1 cellular context compared by ENCODE assay signal in the genomic region with DNA sequence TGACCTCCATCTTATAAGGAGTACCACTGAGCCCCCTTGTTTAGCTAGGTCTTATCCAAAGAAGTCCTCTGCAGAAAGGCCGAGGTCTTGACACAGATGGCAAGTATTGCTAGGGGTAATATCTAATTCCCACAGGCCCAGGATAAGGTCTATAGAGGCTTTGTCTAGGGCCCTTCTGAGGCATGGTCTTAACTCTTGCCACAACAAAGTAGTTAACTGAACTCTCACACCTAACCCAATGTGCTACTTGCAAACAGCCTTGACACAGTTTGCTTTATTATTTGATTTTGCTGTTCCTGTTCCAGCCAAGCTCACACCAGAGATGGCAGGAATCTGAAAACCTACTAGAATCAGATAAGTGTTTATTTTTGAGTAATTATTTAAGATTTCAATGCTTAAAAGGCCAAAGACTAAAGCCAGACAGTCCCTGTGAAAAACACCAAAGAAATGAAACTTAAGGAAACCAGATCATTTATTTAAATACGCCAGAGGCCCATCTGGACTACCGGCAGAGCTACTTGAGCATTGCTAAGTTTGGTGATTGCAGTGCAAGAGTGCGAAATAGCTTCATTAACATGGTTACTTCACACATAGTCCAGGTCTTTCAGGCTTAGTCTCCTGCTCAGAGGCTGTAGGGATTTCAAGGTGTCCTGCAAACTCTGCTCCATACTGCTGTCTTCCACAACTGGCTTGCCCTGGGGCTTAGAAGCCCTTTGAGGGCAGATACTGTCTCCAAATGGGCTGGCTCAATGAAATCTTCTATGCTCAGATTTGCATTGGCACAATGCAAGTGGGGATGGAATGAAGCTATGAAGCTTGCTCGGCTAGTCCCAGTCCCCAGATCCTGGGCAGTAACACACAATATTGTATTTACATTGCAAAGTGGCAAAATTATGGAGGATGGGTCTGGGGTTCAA.
TF ChIP-seq lines count a peak whose summit lies in the region.

No MANE protein-coding gene starts in this region.

TF ChIP-seq in HepG2, 621 proteins besides CTCF, POLR2A, EP300 and RAD21 (continues in another document):
- TF ChIP-seq EHMT2 (IDR thresholded peaks at IDR 0.05; ENCODE audit: borderline replicate concordance, low read depth, low read length) (0 out of 2 replicates have a peak, but pooled peaks have one; percentile 49), ZNF34 (CRISPR knock-in tag; IDR thresholded peaks at IDR 0.05; ENCODE audit: borderline replicate concordance) (0 out of 2 replicates have a peak, but pooled peaks have one; percentile 42), HOXA5 (CRISPR knock-in tag; IDR thresholded peaks at IDR 0.05) (no peak), ZNF724P (CRISPR knock-in tag; IDR thresholded peaks at IDR 0.05; ENCODE audit: borderline replicate concordance) (0 out of 2 replicates have a peak, but pooled peaks have one; percentile 2), HNRNPK (IDR thresholded peaks at IDR 0.05; ENCODE audit: low read depth, low read length, poor library complexity, severe bottlenecking) (no peak), CHD4 (IDR thresholded peaks at IDR 0.05; ENCODE audit: borderline replicate concordance, low read length) (peak; percentile 23; the same call in 1 of the 2 replicates), MZF1 (CRISPR knock-in tag; IDR thresholded peaks at IDR 0.05; ENCODE audit: borderline replicate concordance) (no peak), ZNF777 (CRISPR knock-in tag; IDR thresholded peaks at IDR 0.05) (0 out of 2 replicates have a peak, but pooled peaks have one; percentile 59), ZNF7 (CRISPR knock-in tag; IDR thresholded peaks at IDR 0.05) (no peak), ZNF552 (CRISPR knock-in tag; IDR thresholded peaks at IDR 0.05; ENCODE audit: borderline replicate concordance) (no peak), THYN1 (CRISPR knock-in tag; IDR thresholded peaks at IDR 0.05; ENCODE audit: borderline replicate concordance, low read depth) (no peak), ZFP36L1 (CRISPR knock-in tag; IDR thresholded peaks at IDR 0.05) (peak; percentile 20; the same call in 1 of the 2 replicates), ZC3H13 (CRISPR knock-in tag; IDR thresholded peaks at IDR 0.05) (peak; percentile 75; the same call in 1 of the 2 replicates), ZNF10 (CRISPR knock-in tag; IDR thresholded peaks at IDR 0.05; ENCODE audit: borderline replicate concordance, low read depth) (no peak), PAX8 (CRISPR knock-in tag; IDR thresholded peaks at IDR 0.05; ENCODE audit: borderline replicate concordance) (peak; percentile 37; the same call in 1 of the 2 replicates), BCL6 (CRISPR knock-in tag; IDR thresholded peaks at IDR 0.05) (peak; percentile 18; the same call in 1 of the 2 replicates), ZMYM2 (CRISPR knock-in tag; IDR thresholded peaks at IDR 0.05) (no peak; the same call in 1 of the 2 replicates), HHEX (CRISPR knock-in tag; IDR thresholded peaks at IDR 0.05) (no peak), IRX3 (CRISPR knock-in tag; IDR thresholded peaks at IDR 0.05; ENCODE audit: borderline replicate concordance, low read depth) (0 out of 2 replicates have a peak, but pooled peaks have one; percentile 55), ZNF598 (CRISPR knock-in tag; IDR thresholded peaks at IDR 0.05; ENCODE audit: borderline replicate concordance) (peak; percentile 16; the same call in 1 of the 2 replicates), ZNF883 (CRISPR knock-in tag; IDR thresholded peaks at IDR 0.05; ENCODE audit: not compliant biosample characterization) (no peak), ZSCAN29 (CRISPR knock-in tag; conservative IDR thresholded peaks at IDR 0.05) (peak; percentile 33; the same call in 1 of the 2 replicates), ZNF780A (CRISPR knock-in tag; IDR thresholded peaks at IDR 0.05) (no peak), TARDBP (CRISPR knock-in tag; IDR thresholded peaks at IDR 0.05) (peak; percentile 61; the same call in 1 of the 2 replicates), SOX13 (IDR thresholded peaks at IDR 0.05) (no peak), SOX13 (CRISPR knock-in tag; conservative IDR thresholded peaks at IDR 0.05 in 1 of 2, IDR thresholded peaks at IDR 0.05 in 1 of 2) (peak in 1 of 2 experiments; percentile 23; a peak in 1 of 4 replicates), CEBPG (CRISPR knock-in tag; IDR thresholded peaks at IDR 0.05) (no peak), KLF12 (CRISPR knock-in tag; IDR thresholded peaks at IDR 0.05; ENCODE audit: borderline replicate concordance) (0 out of 2 replicates have a peak, but pooled peaks have one; percentile 11)
- TF ChIP-seq, protein P1, sequence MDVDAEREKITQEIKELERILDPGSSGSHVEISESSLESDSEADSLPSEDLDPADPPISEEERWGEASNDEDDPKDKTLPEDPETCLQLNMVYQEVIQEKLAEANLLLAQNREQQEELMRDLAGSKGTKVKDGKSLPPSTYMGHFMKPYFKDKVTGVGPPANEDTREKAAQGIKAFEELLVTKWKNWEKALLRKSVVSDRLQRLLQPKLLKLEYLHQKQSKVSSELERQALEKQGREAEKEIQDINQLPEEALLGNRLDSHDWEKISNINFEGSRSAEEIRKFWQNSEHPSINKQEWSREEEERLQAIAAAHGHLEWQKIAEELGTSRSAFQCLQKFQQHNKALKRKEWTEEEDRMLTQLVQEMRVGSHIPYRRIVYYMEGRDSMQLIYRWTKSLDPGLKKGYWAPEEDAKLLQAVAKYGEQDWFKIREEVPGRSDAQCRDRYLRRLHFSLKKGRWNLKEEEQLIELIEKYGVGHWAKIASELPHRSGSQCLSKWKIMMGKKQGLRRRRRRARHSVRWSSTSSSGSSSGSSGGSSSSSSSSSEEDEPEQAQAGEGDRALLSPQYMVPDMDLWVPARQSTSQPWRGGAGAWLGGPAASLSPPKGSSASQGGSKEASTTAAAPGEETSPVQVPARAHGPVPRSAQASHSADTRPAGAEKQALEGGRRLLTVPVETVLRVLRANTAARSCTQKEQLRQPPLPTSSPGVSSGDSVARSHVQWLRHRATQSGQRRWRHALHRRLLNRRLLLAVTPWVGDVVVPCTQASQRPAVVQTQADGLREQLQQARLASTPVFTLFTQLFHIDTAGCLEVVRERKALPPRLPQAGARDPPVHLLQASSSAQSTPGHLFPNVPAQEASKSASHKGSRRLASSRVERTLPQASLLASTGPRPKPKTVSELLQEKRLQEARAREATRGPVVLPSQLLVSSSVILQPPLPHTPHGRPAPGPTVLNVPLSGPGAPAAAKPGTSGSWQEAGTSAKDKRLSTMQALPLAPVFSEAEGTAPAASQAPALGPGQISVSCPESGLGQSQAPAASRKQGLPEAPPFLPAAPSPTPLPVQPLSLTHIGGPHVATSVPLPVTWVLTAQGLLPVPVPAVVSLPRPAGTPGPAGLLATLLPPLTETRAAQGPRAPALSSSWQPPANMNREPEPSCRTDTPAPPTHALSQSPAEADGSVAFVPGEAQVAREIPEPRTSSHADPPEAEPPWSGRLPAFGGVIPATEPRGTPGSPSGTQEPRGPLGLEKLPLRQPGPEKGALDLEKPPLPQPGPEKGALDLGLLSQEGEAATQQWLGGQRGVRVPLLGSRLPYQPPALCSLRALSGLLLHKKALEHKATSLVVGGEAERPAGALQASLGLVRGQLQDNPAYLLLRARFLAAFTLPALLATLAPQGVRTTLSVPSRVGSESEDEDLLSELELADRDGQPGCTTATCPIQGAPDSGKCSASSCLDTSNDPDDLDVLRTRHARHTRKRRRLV (CRISPR knock-in tag; IDR thresholded peaks at IDR 0.05) = no peak
- TF ChIP-seq, protein P2, sequence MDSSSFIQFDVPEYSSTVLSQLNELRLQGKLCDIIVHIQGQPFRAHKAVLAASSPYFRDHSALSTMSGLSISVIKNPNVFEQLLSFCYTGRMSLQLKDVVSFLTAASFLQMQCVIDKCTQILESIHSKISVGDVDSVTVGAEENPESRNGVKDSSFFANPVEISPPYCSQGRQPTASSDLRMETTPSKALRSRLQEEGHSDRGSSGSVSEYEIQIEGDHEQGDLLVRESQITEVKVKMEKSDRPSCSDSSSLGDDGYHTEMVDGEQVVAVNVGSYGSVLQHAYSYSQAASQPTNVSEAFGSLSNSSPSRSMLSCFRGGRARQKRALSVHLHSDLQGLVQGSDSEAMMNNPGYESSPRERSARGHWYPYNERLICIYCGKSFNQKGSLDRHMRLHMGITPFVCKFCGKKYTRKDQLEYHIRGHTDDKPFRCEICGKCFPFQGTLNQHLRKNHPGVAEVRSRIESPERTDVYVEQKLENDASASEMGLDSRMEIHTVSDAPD (CRISPR knock-in tag; IDR thresholded peaks at IDR 0.05) = 0 out of 2 replicates have a peak, but pooled peaks have one; percentile 46
- TF ChIP-seq, protein P3, sequence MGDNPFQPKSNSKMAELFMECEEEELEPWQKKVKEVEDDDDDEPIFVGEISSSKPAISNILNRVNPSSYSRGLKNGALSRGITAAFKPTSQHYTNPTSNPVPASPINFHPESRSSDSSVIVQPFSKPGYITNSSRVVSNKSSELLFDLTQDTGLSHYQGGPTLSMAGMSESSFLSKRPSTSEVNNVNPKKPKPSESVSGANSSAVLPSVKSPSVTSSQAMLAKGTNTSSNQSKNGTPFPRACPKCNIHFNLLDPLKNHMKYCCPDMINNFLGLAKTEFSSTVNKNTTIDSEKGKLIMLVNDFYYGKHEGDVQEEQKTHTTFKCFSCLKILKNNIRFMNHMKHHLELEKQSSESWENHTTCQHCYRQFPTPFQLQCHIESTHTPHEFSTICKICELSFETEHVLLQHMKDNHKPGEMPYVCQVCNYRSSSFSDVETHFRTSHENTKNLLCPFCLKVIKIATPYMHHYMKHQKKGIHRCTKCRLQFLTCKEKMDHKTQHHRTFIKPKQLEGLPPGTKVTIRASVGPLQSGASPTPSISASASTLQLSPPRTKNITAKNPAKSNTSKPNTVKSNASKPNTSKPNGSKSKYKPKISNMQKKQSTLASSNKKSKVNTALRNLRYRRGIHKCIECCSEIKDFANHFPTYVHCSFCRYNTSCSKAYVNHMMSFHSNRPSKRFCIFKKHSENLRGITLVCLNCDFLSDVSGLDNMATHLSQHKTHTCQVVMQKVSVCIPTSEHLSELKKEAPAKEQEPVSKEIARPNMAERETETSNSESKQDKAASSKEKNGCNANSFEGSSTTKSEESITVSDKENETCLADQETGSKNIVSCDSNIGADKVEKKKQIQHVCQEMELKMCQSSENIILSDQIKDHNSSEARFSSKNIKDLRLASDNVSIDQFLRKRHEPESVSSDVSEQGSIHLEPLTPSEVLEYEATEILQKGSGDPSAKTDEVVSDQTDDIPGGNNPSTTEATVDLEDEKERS (CRISPR knock-in tag; IDR thresholded peaks at IDR 0.05) = no peak
- TF ChIP-seq, protein P4, sequence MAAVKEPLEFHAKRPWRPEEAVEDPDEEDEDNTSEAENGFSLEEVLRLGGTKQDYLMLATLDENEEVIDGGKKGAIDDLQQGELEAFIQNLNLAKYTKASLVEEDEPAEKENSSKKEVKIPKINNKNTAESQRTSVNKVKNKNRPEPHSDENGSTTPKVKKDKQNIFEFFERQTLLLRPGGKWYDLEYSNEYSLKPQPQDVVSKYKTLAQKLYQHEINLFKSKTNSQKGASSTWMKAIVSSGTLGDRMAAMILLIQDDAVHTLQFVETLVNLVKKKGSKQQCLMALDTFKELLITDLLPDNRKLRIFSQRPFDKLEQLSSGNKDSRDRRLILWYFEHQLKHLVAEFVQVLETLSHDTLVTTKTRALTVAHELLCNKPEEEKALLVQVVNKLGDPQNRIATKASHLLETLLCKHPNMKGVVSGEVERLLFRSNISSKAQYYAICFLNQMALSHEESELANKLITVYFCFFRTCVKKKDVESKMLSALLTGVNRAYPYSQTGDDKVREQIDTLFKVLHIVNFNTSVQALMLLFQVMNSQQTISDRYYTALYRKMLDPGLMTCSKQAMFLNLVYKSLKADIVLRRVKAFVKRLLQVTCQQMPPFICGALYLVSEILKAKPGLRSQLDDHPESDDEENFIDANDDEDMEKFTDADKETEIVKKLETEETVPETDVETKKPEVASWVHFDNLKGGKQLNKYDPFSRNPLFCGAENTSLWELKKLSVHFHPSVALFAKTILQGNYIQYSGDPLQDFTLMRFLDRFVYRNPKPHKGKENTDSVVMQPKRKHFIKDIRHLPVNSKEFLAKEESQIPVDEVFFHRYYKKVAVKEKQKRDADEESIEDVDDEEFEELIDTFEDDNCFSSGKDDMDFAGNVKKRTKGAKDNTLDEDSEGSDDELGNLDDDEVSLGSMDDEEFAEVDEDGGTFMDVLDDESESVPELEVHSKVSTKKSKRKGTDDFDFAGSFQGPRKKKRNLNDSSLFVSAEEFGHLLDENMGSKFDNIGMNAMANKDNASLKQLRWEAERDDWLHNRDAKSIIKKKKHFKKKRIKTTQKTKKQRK (IDR thresholded peaks at IDR 0.05; ENCODE audit: low read length) = no peak
- TF ChIP-seq, protein P5, sequence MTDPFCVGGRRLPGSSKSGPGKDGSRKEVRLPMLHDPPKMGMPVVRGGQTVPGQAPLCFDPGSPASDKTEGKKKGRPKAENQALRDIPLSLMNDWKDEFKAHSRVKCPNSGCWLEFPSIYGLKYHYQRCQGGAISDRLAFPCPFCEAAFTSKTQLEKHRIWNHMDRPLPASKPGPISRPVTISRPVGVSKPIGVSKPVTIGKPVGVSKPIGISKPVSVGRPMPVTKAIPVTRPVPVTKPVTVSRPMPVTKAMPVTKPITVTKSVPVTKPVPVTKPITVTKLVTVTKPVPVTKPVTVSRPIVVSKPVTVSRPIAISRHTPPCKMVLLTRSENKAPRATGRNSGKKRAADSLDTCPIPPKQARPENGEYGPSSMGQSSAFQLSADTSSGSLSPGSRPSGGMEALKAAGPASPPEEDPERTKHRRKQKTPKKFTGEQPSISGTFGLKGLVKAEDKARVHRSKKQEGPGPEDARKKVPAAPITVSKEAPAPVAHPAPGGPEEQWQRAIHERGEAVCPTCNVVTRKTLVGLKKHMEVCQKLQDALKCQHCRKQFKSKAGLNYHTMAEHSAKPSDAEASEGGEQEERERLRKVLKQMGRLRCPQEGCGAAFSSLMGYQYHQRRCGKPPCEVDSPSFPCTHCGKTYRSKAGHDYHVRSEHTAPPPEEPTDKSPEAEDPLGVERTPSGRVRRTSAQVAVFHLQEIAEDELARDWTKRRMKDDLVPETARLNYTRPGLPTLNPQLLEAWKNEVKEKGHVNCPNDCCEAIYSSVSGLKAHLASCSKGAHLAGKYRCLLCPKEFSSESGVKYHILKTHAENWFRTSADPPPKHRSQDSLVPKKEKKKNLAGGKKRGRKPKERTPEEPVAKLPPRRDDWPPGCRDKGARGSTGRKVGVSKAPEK (CRISPR knock-in tag; IDR thresholded peaks at IDR 0.05; ENCODE audit: borderline replicate concordance) = no peak
- TF ChIP-seq, protein P6, sequence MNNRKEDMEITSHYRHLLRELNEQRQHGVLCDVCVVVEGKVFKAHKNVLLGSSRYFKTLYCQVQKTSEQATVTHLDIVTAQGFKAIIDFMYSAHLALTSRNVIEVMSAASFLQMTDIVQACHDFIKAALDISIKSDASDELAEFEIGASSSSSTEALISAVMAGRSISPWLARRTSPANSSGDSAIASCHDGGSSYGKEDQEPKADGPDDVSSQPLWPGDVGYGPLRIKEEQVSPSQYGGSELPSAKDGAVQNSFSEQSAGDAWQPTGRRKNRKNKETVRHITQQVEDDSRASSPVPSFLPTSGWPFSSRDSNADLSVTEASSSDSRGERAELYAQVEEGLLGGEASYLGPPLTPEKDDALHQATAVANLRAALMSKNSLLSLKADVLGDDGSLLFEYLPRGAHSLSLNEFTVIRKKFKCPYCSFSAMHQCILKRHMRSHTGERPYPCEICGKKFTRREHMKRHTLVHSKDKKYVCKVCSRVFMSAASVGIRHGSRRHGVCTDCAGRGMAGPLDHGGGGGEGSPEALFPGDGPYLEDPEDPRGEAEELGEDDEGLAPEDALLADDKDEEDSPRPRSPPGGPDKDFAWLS (CRISPR knock-in tag; IDR thresholded peaks at IDR 0.05; ENCODE audit: borderline replicate concordance) = no peak
- TF ChIP-seq, protein P7, sequence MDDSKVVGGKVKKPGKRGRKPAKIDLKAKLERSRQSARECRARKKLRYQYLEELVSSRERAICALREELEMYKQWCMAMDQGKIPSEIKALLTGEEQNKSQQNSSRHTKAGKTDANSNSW (CRISPR knock-in tag; IDR thresholded peaks at IDR 0.05; ENCODE audit: borderline replicate concordance) = no peak
